1 cellular context compared by ENCODE assay signal in genomic region chr1:235648407-235648907, GRCh38.
TF ChIP-seq lines count a peak whose summit lies in the region.

No MANE protein-coding gene starts in this region.

TF ChIP-seq in SK-N-SH, 30 proteins besides CTCF, POLR2A, EP300 and RAD21 (continued from another document):
- TF ChIP-seq REST (IDR thresholded peaks at IDR 0.05; ENCODE audit: low read depth, low read length) (peak; percentile 13; the same call in 1 of the 2 replicates), TEAD4 (IDR thresholded peaks at IDR 0.05; ENCODE audit: borderline replicate concordance, insufficient read depth) (no peak), FOXM1 (IDR thresholded peaks at IDR 0.05; ENCODE audit: low read depth) (no peak), SMC3 (IDR thresholded peaks at IDR 0.05; ENCODE audit: low read depth, low read length) (no peak), GATA2 (CRISPR knock-in tag; IDR thresholded peaks at IDR 0.05) (peak; percentile 64; the same call in 1 of the 2 replicates), IRF3 (IDR thresholded peaks at IDR 0.05; ENCODE audit: low read depth, low read length) (no peak), MXI1 (IDR thresholded peaks at IDR 0.05; ENCODE audit: low read depth, low read length) (peak; percentile 86), RFX5 (IDR thresholded peaks at IDR 0.05; ENCODE audit: low read length) (no peak), JUND (IDR thresholded peaks at IDR 0.05) (no peak), YY1 (IDR thresholded peaks at IDR 0.05; ENCODE audit: low read depth) (no peak), RCOR1 (IDR thresholded peaks at IDR 0.05; ENCODE audit: low read length) (no peak), SIN3A (IDR thresholded peaks at IDR 0.05; ENCODE audit: borderline replicate concordance, low read depth, low read length) (no peak), EZH2phosphoT487 (IDR thresholded peaks at IDR 0.05; ENCODE audit: borderline replicate concordance, low read depth) (no peak), PBX3 (IDR thresholded peaks at IDR 0.05) (no peak)
